ENCODE assay signal across 9 cellular contexts in the genomic region with DNA sequence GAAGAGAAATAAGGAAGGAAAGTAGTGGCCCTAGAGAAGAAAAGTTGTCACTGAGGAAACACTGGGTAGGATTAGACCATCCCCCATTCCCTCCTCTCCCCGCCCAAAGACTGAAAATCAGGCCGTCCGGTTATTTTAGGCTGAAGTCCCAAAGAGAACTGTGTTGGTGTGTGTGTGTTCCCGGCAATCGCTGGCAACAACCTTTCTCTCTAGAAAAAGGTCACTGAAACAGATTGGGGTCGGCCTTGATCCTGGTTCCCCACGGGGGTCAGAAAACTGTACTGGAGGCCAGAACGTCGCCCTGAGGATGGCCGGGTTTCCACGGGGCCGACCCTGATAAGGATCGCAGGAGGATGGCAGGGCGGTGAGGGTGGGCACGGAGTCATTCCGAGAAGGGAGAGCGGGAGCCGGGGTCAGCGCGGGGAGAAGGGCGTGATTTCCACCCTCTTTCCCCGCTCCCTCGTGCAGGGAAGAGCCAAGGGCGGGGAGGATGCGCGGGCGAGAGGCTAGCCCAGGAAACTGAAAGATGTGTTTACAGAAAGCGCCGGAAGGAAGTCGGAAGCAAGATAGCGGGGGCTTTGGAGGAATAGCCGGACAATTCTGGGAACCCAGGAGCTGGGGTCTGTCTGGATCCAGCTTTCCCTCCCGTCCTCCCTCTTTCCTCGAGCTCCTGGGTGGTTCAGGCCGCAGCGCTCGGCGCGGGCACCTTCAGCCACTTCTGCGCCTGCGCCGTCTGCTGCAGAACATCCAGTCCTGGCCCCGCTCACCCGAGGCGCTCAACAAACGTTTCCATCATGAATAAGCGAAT. TPM values are rescaled to one million over a fixed set of nuclear protein-coding genes. Genes with fewer than 3 reads are reported as not detected.
DNase-seq lines count a peak whose midpoint lies in the region; ATAC-seq and TF ChIP-seq lines count a peak whose summit lies in the region.
"Had no signal": no experiment of that assay in that cellular context is flagged by ENCODE, and none has a peak within 500 bp of the region (broad histone marks: within the 10 kb centered on the region; RNA-seq: fewer than 3 reads in every experiment).

No MANE protein-coding gene starts in this region.

- peak; percentile 94 for DNase-seq in KBM-7
- peak; percentile 10 to 53 for DNase-seq in activated CD8-positive, alpha-beta memory T cell treated with anti-CD3 and anti-CD28 coated beads for 1 hour (ENCODE audit: extremely low read depth in 1 of 2, low read depth in 1 of 2)
- peak; percentile 26 for DNase-seq in effector CD8-positive, alpha-beta T cell (lab: John Stamatoyannopoulos, UW)
- peak; percentile 54 for DNase-seq in myocyte (ENCODE audit: low read depth)
- DNase-seq in stimulated activated effector memory CD8-positive, alpha-beta T cell treated with anti-CD3 and anti-CD28 coated beads, Interleukin-12 subunit alpha, Interleukin-12 subunit beta, amount 100 ng/mL, for 72 hours (ENCODE audit: low spot score in 2 of 2) = peak; percentile 55 to 74
- no peak for DNase-seq in mesothelial cell of epicardium (ENCODE audit: low spot score in 2 of 2, unreplicated experiment in 2 of 2)

- H3K36me3 Mint-ChIP-seq in stimulated activated effector memory CD8-positive, alpha-beta T cell treated with anti-CD3 and anti-CD28 coated beads, Interleukin-12 subunit alpha, Interleukin-12 subunit beta, amount 100 ng/mL, for 72 hours = no peaks in the 10 kb centered on the region
- H3K36me3 Mint-ChIP-seq in mesothelial cell of epicardium = no peaks in the 10 kb centered on the region

- no peaks in the 10 kb centered on the region for H3K9me3 Mint-ChIP-seq in stimulated activated effector memory CD8-positive, alpha-beta T cell treated with anti-CD3 and anti-CD28 coated beads, Interleukin-12 subunit alpha, Interleukin-12 subunit beta, amount 100 ng/mL, for 72 hours
- H3K9me3 Mint-ChIP-seq in mesothelial cell of epicardium = peaks cover 12% of the 10 kb centered on the region

- peak overlapping the region; percentile 47 for H3K4me3 ChIP-seq in GM12875 (ENCODE audit: low read depth, low read length)
- H3K4me3 ChIP-seq: SJSA1 had no signal

- TF ChIP-seq CTCF in GM12875 (IDR thresholded peaks at IDR 0.05; ENCODE audit: borderline replicate concordance, insufficient read depth, low read depth, low read length) = no peak
- no peak for TF ChIP-seq CTCF in mesothelial cell of epicardium (IDR thresholded peaks at IDR 0.05; ENCODE audit: unreplicated experiment)

- peak overlapping the region; percentile 92 for H3K27ac Mint-ChIP-seq in stimulated activated effector memory CD8-positive, alpha-beta T cell treated with anti-CD3 and anti-CD28 coated beads, Interleukin-12 subunit alpha, Interleukin-12 subunit beta, amount 100 ng/mL, for 72 hours
- no peak overlapping the region for H3K27ac Mint-ChIP-seq in mesothelial cell of epicardium

- no peaks in the 10 kb centered on the region for H3K27me3 Mint-ChIP-seq in mesothelial cell of epicardium (ENCODE audit: low read depth)

- H3K4me1 Mint-ChIP-seq in stimulated activated effector memory CD8-positive, alpha-beta T cell treated with anti-CD3 and anti-CD28 coated beads, Interleukin-12 subunit alpha, Interleukin-12 subunit beta, amount 100 ng/mL, for 72 hours = peaks cover 15% of the 10 kb centered on the region
- peaks cover 9% of the 10 kb centered on the region for H3K4me1 Mint-ChIP-seq in mesothelial cell of epicardium

- peak; percentile 89 for ATAC-seq in stimulated activated effector memory CD8-positive, alpha-beta T cell treated with anti-CD3 and anti-CD28 coated beads, Interleukin-12 subunit alpha, Interleukin-12 subunit beta, amount 100 ng/mL, for 72 hours
- no peak for ATAC-seq in HG03159 (IDR thresholded peaks at IDR 0.05; ENCODE audit: unreplicated experiment)

- peak overlapping the region; percentile 76 for H3K4me3 Mint-ChIP-seq in stimulated activated effector memory CD8-positive, alpha-beta T cell treated with anti-CD3 and anti-CD28 coated beads, Interleukin-12 subunit alpha, Interleukin-12 subunit beta, amount 100 ng/mL, for 72 hours
- no peak overlapping the region for H3K4me3 Mint-ChIP-seq in mesothelial cell of epicardium

- in situ Hi-C loops in KBM-7 (cut with MboI; ENCODE audit: low pct_unique_long_range_greater_than_20kb, low sequenced_read_pairs) = no loop called here

RNA-seq across cellular contexts. Expression of a gene that starts 25.3 kb away (rescaled TPM):
- total RNA-seq in myocyte (10.5 and 11.6 TPM in 2 replicates), mesothelial cell of epicardium (34.1 to 36.6 TPM (median 35.8 TPM) in 3 replicates)
- polyA plus RNA-seq in myocyte (2012) = 14.1 TPM

Comparison
In these comparisons a context has a peak if more than half of its experiments do, and no peak if none do; other contexts are left out.
1. DNase-seq: peak in KBM-7 (single experiment), activated CD8-positive, alpha-beta memory T cell treated with anti-CD3 and anti-CD28 coated beads for 1 hour (2 of 2), effector CD8-positive, alpha-beta T cell (single experiment), myocyte (single experiment) and stimulated activated effector memory CD8-positive, alpha-beta T cell treated with anti-CD3 and anti-CD28 coated beads, Interleukin-12 subunit alpha, Interleukin-12 subunit beta, amount 100 ng/mL, for 72 hours (2 of 2); none in mesothelial cell of epicardium (0 of 2).